Comparison of ENCODE assay signal across 24 cellular contexts in the genomic region with DNA sequence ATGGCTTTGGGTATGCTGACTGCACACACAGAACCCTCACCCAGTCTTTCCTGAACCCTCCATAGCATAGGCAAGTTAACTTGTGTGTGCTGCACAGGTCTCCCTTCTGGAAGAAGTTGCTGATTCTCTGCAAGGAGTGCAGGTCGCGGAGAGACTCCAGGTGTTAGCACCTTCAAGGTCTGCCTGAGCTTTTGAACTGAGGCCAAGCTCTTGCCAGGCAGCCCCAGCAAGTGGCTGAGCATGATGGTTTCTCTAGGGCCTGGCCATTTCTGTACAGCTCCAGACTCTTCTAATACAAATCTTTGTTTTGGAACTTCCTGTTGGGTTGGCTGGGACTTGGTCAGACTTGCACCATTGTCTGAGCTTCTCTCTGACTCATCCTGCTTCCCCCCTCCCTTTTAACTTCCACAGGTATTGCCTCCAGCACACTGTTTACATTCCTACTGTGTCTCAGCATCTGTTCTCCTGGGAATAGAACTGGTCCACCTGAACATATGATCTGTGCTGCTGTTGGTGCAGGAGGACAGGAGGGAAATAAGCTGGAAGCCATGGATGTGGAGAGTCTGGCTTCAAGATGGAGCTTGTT. TPM values are rescaled to one million over a fixed set of nuclear protein-coding genes. Genes with fewer than 3 reads are reported as not detected.
DNase-seq lines count a peak whose midpoint lies in the region; ATAC-seq and TF ChIP-seq lines count a peak whose summit lies in the region.
"Had no signal": no experiment of that assay in that cellular context is flagged by ENCODE, and none has a peak within 500 bp of the region (broad histone marks: within the 10 kb centered on the region; RNA-seq: fewer than 3 reads in every experiment).

No MANE protein-coding gene starts in this region.

- TF ChIP-seq CTCF in AG10803 (conservative IDR thresholded peaks at IDR 0.05; ENCODE audit: low read length) (no peak), PC-3 (conservative IDR thresholded peaks at IDR 0.05; ENCODE audit: low read depth, low read length) (no peak), fibroblast of pulmonary artery (IDR thresholded peaks at IDR 0.05; ENCODE audit: low read length, missing control alignments) (no peak), mucosa of descending colon (IDR thresholded peaks at IDR 0.05) (no peak), mesothelial cell of epicardium (IDR thresholded peaks at IDR 0.05; ENCODE audit: unreplicated experiment) (no peak)

- CTCF ChIA-PET in PC-3 (lab: Charles Lee): no interaction called here
- CTCF ChIA-PET in naive thymus-derived CD4-positive, alpha-beta T cell (lab: Charles Lee): no interaction called here

- H3K27me3 ChIP-seq in PC-3 (ENCODE audit: low read length): 0 out of 2 replicates have a peak, but pooled peaks cover 5% of the 10 kb centered on the region
- no peaks in the 10 kb centered on the region for H3K27me3 ChIP-seq in naive thymus-derived CD4-positive, alpha-beta T cell (ENCODE audit: control insufficient read depth in 2 of 2, insufficient read depth in 2 of 2, low read length in 2 of 2)
- H3K27me3 ChIP-seq: ovary, right lobe of liver had no signal

- H3K4me2 ChIP-seq in PC-3 (ENCODE audit: low read length): no peak overlapping the region

- H3K36me3 ChIP-seq in PC-3 (ENCODE audit: low read depth, low read length) (no peaks in the 10 kb centered on the region), mucosa of descending colon (ENCODE audit: low read depth) (no peaks in the 10 kb centered on the region)
- no peaks in the 10 kb centered on the region for H3K36me3 ChIP-seq in naive thymus-derived CD4-positive, alpha-beta T cell (ENCODE audit: control insufficient read depth in 2 of 3, insufficient read depth in 3 of 3, low read length in 3 of 3)
- H3K36me3 ChIP-seq: ovary, right lobe of liver had no signal

- peaks cover 17% of the 10 kb centered on the region for H3K4me1 Mint-ChIP-seq in mesothelial cell of epicardium
- peaks cover 0 to 12% (median 7%) of the 10 kb centered on the region in 7 donors for H3K4me1 Mint-ChIP-seq in naive thymus-derived CD4-positive, alpha-beta T cell

- no peak overlapping the region for H3K4me3 ChIP-seq in AG10803 (ENCODE audit: low read length)
- no peak overlapping the region for H3K4me3 ChIP-seq in PC-3 (ENCODE audit: low read length)
- H3K4me3 ChIP-seq in fibroblast of pulmonary artery (replicated peaks; ENCODE audit: low read depth, low read length): no peak overlapping the region
- H3K4me3 ChIP-seq in mucosa of descending colon: no peak overlapping the region
- no peak overlapping the region for H3K4me3 ChIP-seq in naive thymus-derived CD4-positive, alpha-beta T cell (ENCODE audit: low read length)
- H3K4me3 ChIP-seq: ovary, right lobe of liver had no signal

- no peaks in the 10 kb centered on the region for H3K9me3 Mint-ChIP-seq in mesothelial cell of epicardium
- peaks cover 0 to 2% (median 0%) of the 10 kb centered on the region in 11 donors for H3K9me3 Mint-ChIP-seq in naive thymus-derived CD4-positive, alpha-beta T cell
- H3K9me3 Mint-ChIP-seq: activated CD8-positive, alpha-beta T cell treated with anti-CD3 and anti-CD28 coated beads for 36 hours; brain; stimulated activated naive CD8-positive, alpha-beta T cell treated with anti-CD3 and anti-CD28 coated beads, Interleukin-15, Interleukin-2, amounts not matched to agents 100 ng/mL and 50 ng/mL, for 24 hours had no signal

- H3K36me3 Mint-ChIP-seq in mesothelial cell of epicardium: no peaks in the 10 kb centered on the region
- H3K36me3 Mint-ChIP-seq in naive thymus-derived CD4-positive, alpha-beta T cell: no peaks in the 10 kb centered on the region
- H3K36me3 Mint-ChIP-seq: activated naive CD8-positive, alpha-beta T cell; brain; CD4-positive, CD25-positive, alpha-beta regulatory T cell; IgD-negative memory B cell had no signal

- BruUV-seq in PC-3 (replicated peaks; lab: Mats Ljungman, UMichigan): no TSS peak

- POLR2A ChIA-PET in PC-3 (lab: Charles Lee; ENCODE audit: unreplicated experiment): no interaction called here
- POLR2A ChIA-PET in naive thymus-derived CD4-positive, alpha-beta T cell (lab: Charles Lee): no interaction called here

- H3F3A ChIP-seq in PC-3 (ENCODE audit: low read length, unreplicated experiment): no peaks in the 10 kb centered on the region

- no peak overlapping the region for H3K9ac ChIP-seq in PC-3 (ENCODE audit: low read length)

- H3K4me3 Mint-ChIP-seq in mesothelial cell of epicardium: no peak overlapping the region
- H3K4me3 Mint-ChIP-seq in naive thymus-derived CD4-positive, alpha-beta T cell: no peak overlapping the region
- H3K4me3 Mint-ChIP-seq: activated CD8-positive, alpha-beta T cell treated with anti-CD3 and anti-CD28 coated beads for 36 hours; activated naive CD8-positive, alpha-beta T cell; IgD-negative memory B cell; stimulated activated naive CD8-positive, alpha-beta T cell treated with anti-CD3 and anti-CD28 coated beads, Interleukin-15, Interleukin-2, amounts not matched to agents 100 ng/mL and 50 ng/mL, for 24 hours had no signal

- peak; percentile 33 for DNase-seq in AG10803 (ENCODE audit: low read depth)
- DNase-seq in DMS79 treated with DMSO at 0.1 percent for 48 hours (lab: John Stamatoyannopoulos, UW): peak; percentile 85
- peak; percentile 71 for DNase-seq in PC-3
- DNase-seq in fibroblast of pulmonary artery (ENCODE audit: low read depth): peak; percentile 39
- DNase-seq in mucosa of descending colon: no peak
- no peak for DNase-seq in mesothelial cell of epicardium (ENCODE audit: low spot score in 2 of 2, unreplicated experiment in 2 of 2)
- DNase-seq in naive thymus-derived CD4-positive, alpha-beta T cell: no peak
- DNase-seq: ACHN; activated CD8-positive, alpha-beta T cell treated with anti-CD3 and anti-CD28 coated beads for 36 hours; activated T-cell treated with anti-CD3 and anti-CD28 coated beads, Interleukin-2, amount 50 U/mL, for 48 hours; CD4-positive, CD25-positive, alpha-beta regulatory T cell; NCI-H2171 treated with DMSO at 0.1 percent for 48 hours; NK-92 treated with Interleukin-12 subunit alpha and Interleukin-12 subunit beta, amount 100 ng/mL, for 24 hours; ovary; right lobe of liver had no signal

- H3K4me1 ChIP-seq in PC-3 (ENCODE audit: insufficient read depth, low read length) (peaks cover 8% of the 10 kb centered on the region), mucosa of descending colon (ENCODE audit: low read depth) (no peaks in the 10 kb centered on the region)
- no peaks in the 10 kb centered on the region for H3K4me1 ChIP-seq in naive thymus-derived CD4-positive, alpha-beta T cell (ENCODE audit: control insufficient read depth in 2 of 2, insufficient read depth in 2 of 2, low read length in 2 of 2)
- H3K4me1 ChIP-seq: right lobe of liver had no signal

- H3K9me2 ChIP-seq in PC-3 (replicated peaks; ENCODE audit: low read length): no peaks in the 10 kb centered on the region

- intact Hi-C loops in PC-3 (cut with micrococcal nuclease): no loop called here
- intact Hi-C loops in mucosa of descending colon (cut with DNase I, micrococcal nuclease): no loop called here
- intact Hi-C loops in naive thymus-derived CD4-positive, alpha-beta T cell (cut with micrococcal nuclease): no loop called here

- H3K9me3 ChIP-seq in PC-3 (ENCODE audit: low read length): no peaks in the 10 kb centered on the region
- no peaks in the 10 kb centered on the region for H3K9me3 ChIP-seq in mucosa of descending colon
- no peaks in the 10 kb centered on the region for H3K9me3 ChIP-seq in naive thymus-derived CD4-positive, alpha-beta T cell (ENCODE audit: control insufficient read depth in 2 of 3, low read length in 3 of 3)
- H3K9me3 ChIP-seq: ovary, right lobe of liver had no signal

- no peaks in the 10 kb centered on the region for H4K20me1 ChIP-seq in PC-3 (ENCODE audit: low read length)

- peak; percentile 21; the same call in 1 of the 2 replicates for ATAC-seq in PC-3
- ATAC-seq in mucosa of descending colon: no peak
- no peak for ATAC-seq in GM19023 (IDR thresholded peaks at IDR 0.05; ENCODE audit: unreplicated experiment)
- ATAC-seq in naive thymus-derived CD4-positive, alpha-beta T cell: no peak
- ATAC-seq: activated CD8-positive, alpha-beta T cell treated with anti-CD3 and anti-CD28 coated beads for 36 hours; HCT116 had no signal

- H3K27me3 Mint-ChIP-seq in mesothelial cell of epicardium (ENCODE audit: low read depth): peaks cover 48% of the 10 kb centered on the region
- peaks cover 4 to 25% (median 8%) of the 10 kb centered on the region in 5 donors for H3K27me3 Mint-ChIP-seq in naive thymus-derived CD4-positive, alpha-beta T cell
- H3K27me3 Mint-ChIP-seq: activated naive CD8-positive, alpha-beta T cell; brain had no signal

- no peak overlapping the region for H3K27ac Mint-ChIP-seq in mesothelial cell of epicardium
- no peak overlapping the region for H3K27ac Mint-ChIP-seq in naive thymus-derived CD4-positive, alpha-beta T cell
- H3K27ac Mint-ChIP-seq: activated CD8-positive, alpha-beta T cell treated with anti-CD3 and anti-CD28 coated beads for 36 hours; activated naive CD8-positive, alpha-beta T cell; CD4-positive, CD25-positive, alpha-beta regulatory T cell; IgD-negative memory B cell; stimulated activated naive CD8-positive, alpha-beta T cell treated with anti-CD3 and anti-CD28 coated beads, Interleukin-15, Interleukin-2, amounts not matched to agents 100 ng/mL and 50 ng/mL, for 24 hours had no signal

- no peaks in the 10 kb centered on the region for H3K79me2 ChIP-seq in PC-3 (ENCODE audit: low read length)

- H2AFZ ChIP-seq in PC-3 (ENCODE audit: low read length): no peak overlapping the region

- no peak overlapping the region for H3K27ac ChIP-seq in PC-3 (ENCODE audit: low read length)
- H3K27ac ChIP-seq in naive thymus-derived CD4-positive, alpha-beta T cell (ENCODE audit: low read depth, low read length): no peak overlapping the region
- H3K27ac ChIP-seq: ovary, right lobe of liver, VCaP had no signal

RNA-seq across cellular contexts. Expression of a gene that starts 53.3 kb away (rescaled TPM):
- 0.29 TPM in 1 of 2 replicates, not detected in the other for total RNA-seq in PC-3 (2014; rRNA removed)
- total RNA-seq in mucosa of descending colon: 1 to 10 TPM in 1 of 3 donors, under 1 TPM in 2; 0.14 to 3.7 (median 0.14) TPM
- not detected in 3 replicates for total RNA-seq in mesothelial cell of epicardium
- total RNA-seq in naive thymus-derived CD4-positive, alpha-beta T cell: not detected
- not detected for polyA plus RNA-seq in naive thymus-derived CD4-positive, alpha-beta T cell
- total RNA-seq: activated CD8-positive, alpha-beta T cell treated with anti-CD3 and anti-CD28 coated beads for 36 hours; CD4-positive, CD25-positive, alpha-beta regulatory T cell; dermis microvascular lymphatic vessel endothelial cell; right lobe of liver; T-helper 1 cell treated with Interleukin-12 subunit alpha and Interleukin-12 subunit beta and Interleukin-4 antibody, amounts not matched to agents 30 ng/mL and 1 ng/mL, for 36 hours had no signal
- polyA plus RNA-seq: CD4-positive, CD25-positive, alpha-beta regulatory T cell; IgD-negative memory B cell had no signal

Comparison
In these comparisons a context has a peak if more than half of its experiments do, and no peak if none do; other contexts are left out.
1. DNase-seq: peak in AG10803 (single experiment), DMS79 treated with DMSO at 0.1 percent for 48 hours (single experiment), PC-3 (single experiment) and fibroblast of pulmonary artery (single experiment); none in mucosa of descending colon (0 of 3), mesothelial cell of epicardium (0 of 2) and naive thymus-derived CD4-positive, alpha-beta T cell (0 of 9).